In genomic region chr22:44363214-44363979, GRCh38 we compare ENCODE assay signal across 9 cellular contexts. TPM values are rescaled to one million over a fixed set of nuclear protein-coding genes. Genes with fewer than 3 reads are reported as not detected.
DNase-seq lines count a peak whose midpoint lies in the region; ATAC-seq and TF ChIP-seq lines count a peak whose summit lies in the region.
"Had no signal": no experiment of that assay in that cellular context is flagged by ENCODE, and none has a peak within 500 bp of the region (broad histone marks: within the 10 kb centered on the region; RNA-seq: fewer than 3 reads in every experiment).

No MANE protein-coding gene starts in this region.

- H3K79me2 ChIP-seq in parathyroid adenoma, result no peaks in the 10 kb centered on the region

- no peaks in the 10 kb centered on the region for H3K27me3 ChIP-seq in parathyroid adenoma (ENCODE audit: control insufficient read depth, insufficient read depth, low read length)
- H3K27me3 ChIP-seq in CD8-positive, alpha-beta T cell (ENCODE audit: insufficient read depth, low read length), result no peaks in the 10 kb centered on the region

- DNase-seq in CD14-positive monocyte (ENCODE audit: low spot score) (peak; percentile 17), SHP77 (lab: John Stamatoyannopoulos, UW) (peak; percentile 96 to 97), fibroblast of the conjunctiva (ENCODE audit: low read depth) (peak; percentile 50), SW480 (ENCODE audit: low spot score) (no peak), GM20000 (ENCODE audit: low spot score) (no peak)
- no peak for DNase-seq in CD8-positive, alpha-beta T cell
- DNase-seq in stimulated activated naive CD8-positive, alpha-beta T cell treated with anti-CD3 and anti-CD28 coated beads, Interleukin-15, Interleukin-2, amounts not matched to agents 100 U/mL and 50 U/mL, for 24 hours, result no peak
- DNase-seq: T-helper 2 cell had no signal

- H3K36me3 Mint-ChIP-seq in CD14-positive monocyte, result no peaks in the 10 kb centered on the region
- H3K36me3 Mint-ChIP-seq in CD8-positive, alpha-beta T cell, result no peaks in the 10 kb centered on the region

- TF ChIP-seq CTCF in CD14-positive monocyte (IDR thresholded peaks at IDR 0.05) (no peak), parathyroid adenoma (IDR thresholded peaks at IDR 0.05) (no peak), GM20000 (IDR thresholded peaks at IDR 0.05; ENCODE audit: extremely low read depth, missing control alignments) (no peak)
- no peak for TF ChIP-seq CTCF in CD8-positive, alpha-beta T cell (IDR thresholded peaks at IDR 0.05)

- intact Hi-C loops in CD14-positive monocyte (cut with micrococcal nuclease), result no loop called here
- intact Hi-C loops in CD8-positive, alpha-beta T cell (cut with DNase I, micrococcal nuclease), result no loop called here

- peaks cover 2 to 11% (median 4%) of the 10 kb centered on the region in 3 donors for H3K27me3 Mint-ChIP-seq in CD14-positive monocyte (ENCODE audit: low read depth in 3 of 3)
- H3K27me3 Mint-ChIP-seq in CD8-positive, alpha-beta T cell (ENCODE audit: low read depth), result no peaks in the 10 kb centered on the region

- POLR2A ChIA-PET in CD8-positive, alpha-beta T cell (lab: Charles Lee), result no interaction called here

- no peak overlapping the region for H3K4me2 ChIP-seq in parathyroid adenoma (ENCODE audit: low read length)

- no peak overlapping the region for H3K4me3 Mint-ChIP-seq in CD14-positive monocyte
- H3K4me3 Mint-ChIP-seq in CD8-positive, alpha-beta T cell, result no peak overlapping the region

- no peaks in the 10 kb centered on the region for H3K36me3 ChIP-seq in parathyroid adenoma (ENCODE audit: control insufficient read depth, insufficient read depth, low read length)
- no peaks in the 10 kb centered on the region for H3K36me3 ChIP-seq in CD8-positive, alpha-beta T cell (ENCODE audit: insufficient read depth, low read length)

- no peak for ATAC-seq in CD8-positive, alpha-beta T cell
- ATAC-seq in stimulated activated naive CD8-positive, alpha-beta T cell treated with anti-CD3 and anti-CD28 coated beads, Interleukin-15, Interleukin-2, amounts not matched to agents 100 U/mL and 50 U/mL, for 24 hours, result no peak

- CTCF ChIA-PET in CD8-positive, alpha-beta T cell (lab: Charles Lee), result no interaction called here

- no peaks in the 10 kb centered on the region for H3K9me3 ChIP-seq in parathyroid adenoma (ENCODE audit: control insufficient read depth, low read length)
- no peaks in the 10 kb centered on the region for H3K9me3 ChIP-seq in CD8-positive, alpha-beta T cell (ENCODE audit: low read length)

- H3K27ac Mint-ChIP-seq in CD14-positive monocyte, result no peak overlapping the region
- H3K27ac Mint-ChIP-seq in CD8-positive, alpha-beta T cell, result no peak overlapping the region

- no peak overlapping the region for H2AFZ ChIP-seq in parathyroid adenoma

- H3K27ac ChIP-seq in parathyroid adenoma, result peak overlapping the region; percentile 42
- no peak overlapping the region for H3K27ac ChIP-seq in CD8-positive, alpha-beta T cell (ENCODE audit: low read depth, low read length)

- H3K4me1 ChIP-seq in parathyroid adenoma, result no peaks in the 10 kb centered on the region
- no peaks in the 10 kb centered on the region for H3K4me1 ChIP-seq in CD8-positive, alpha-beta T cell (ENCODE audit: insufficient read depth, low read length)

- no peaks in the 10 kb centered on the region for H3K9me3 Mint-ChIP-seq in CD14-positive monocyte
- H3K9me3 Mint-ChIP-seq in CD8-positive, alpha-beta T cell, result no peaks in the 10 kb centered on the region

- H3K9ac ChIP-seq in parathyroid adenoma, result no peak overlapping the region

- H3K4me1 Mint-ChIP-seq in CD14-positive monocyte, result no peaks in the 10 kb centered on the region
- no peaks in the 10 kb centered on the region for H3K4me1 Mint-ChIP-seq in CD8-positive, alpha-beta T cell (ENCODE audit: low read depth)

- H3K4me3 ChIP-seq in parathyroid adenoma (ENCODE audit: low read depth, low read length), result no peak overlapping the region
- no peak overlapping the region for H3K4me3 ChIP-seq in CD8-positive, alpha-beta T cell (ENCODE audit: low read depth, low read length)

RNA-seq across cellular contexts. Expression of gene SHISAL1, which starts 50.6 kb away (rescaled TPM):
- not detected for polyA plus RNA-seq in CD14-positive monocyte
- not detected for total RNA-seq in CD8-positive, alpha-beta T cell

Comparison
In these comparisons a context has a peak if more than half of its experiments do, and no peak if none do; other contexts are left out.
1. DNase-seq: peak in CD14-positive monocyte (single experiment), SHP77 (2 of 2) and fibroblast of the conjunctiva (single experiment); none in CD8-positive, alpha-beta T cell (0 of 7), SW480 (single experiment), stimulated activated naive CD8-positive, alpha-beta T cell treated with anti-CD3 and anti-CD28 coated beads, Interleukin-15, Interleukin-2, amounts not matched to agents 100 U/mL and 50 U/mL, for 24 hours (single experiment) and GM20000 (single experiment).